8 cellular contexts compared by ENCODE assay signal in the genomic region with DNA sequence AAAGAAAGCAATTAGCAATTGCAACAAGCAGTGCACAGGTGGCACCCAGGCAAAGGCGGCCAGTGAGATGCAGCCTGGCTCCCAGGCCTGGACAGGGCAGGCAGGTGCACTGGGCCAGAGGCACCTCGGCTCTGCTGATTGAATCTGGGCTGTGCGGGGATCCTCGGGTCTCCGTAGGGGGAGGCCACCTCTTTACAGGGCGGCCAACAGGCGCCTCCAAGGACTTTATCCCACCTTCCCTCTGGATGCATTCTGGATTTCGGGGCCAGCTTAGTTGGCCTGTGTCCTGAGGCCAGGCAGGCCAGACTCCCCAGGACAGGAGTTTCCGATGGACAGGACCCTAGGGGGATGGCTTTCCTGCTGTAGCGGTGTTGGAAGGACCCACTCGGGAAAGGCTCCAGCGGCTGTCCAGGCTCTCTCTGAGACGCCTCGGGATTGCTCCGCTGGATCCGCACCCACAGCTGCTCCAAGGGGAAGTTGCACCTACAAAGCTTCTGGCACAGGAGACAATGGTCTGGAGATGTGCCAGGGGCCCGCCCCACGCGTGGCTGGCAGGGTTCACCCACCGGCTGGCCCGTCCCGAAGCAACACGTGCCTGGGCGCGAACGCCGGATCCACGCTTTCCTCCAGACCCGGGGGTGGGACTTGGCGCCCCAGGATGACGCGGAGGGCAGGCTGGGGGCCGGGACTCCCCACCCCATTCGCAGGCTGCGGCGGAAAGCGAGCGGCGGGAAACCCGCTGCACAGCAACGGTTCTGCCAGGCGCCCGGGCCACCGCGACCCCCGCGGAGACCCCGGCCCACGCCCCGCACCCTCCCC. TPM values are rescaled to one million over a fixed set of nuclear protein-coding genes. Genes with fewer than 3 reads are reported as not detected.
DNase-seq lines count a peak whose midpoint lies in the region; ATAC-seq lines count a peak whose summit lies in the region.

No MANE protein-coding gene starts in this region.

- peak overlapping the region; percentile 14 for H3K27ac Mint-ChIP-seq in stimulated activated effector memory CD8-positive, alpha-beta T cell treated with anti-CD3 and anti-CD28 coated beads, Interleukin-12 subunit alpha, Interleukin-12 subunit beta, amount 100 ng/mL, for 72 hours

- H3K4me3 Mint-ChIP-seq in stimulated activated effector memory CD8-positive, alpha-beta T cell treated with anti-CD3 and anti-CD28 coated beads, Interleukin-12 subunit alpha, Interleukin-12 subunit beta, amount 100 ng/mL, for 72 hours: peak overlapping the region; percentile 69

- ATAC-seq in HG02623 (IDR thresholded peaks at IDR 0.05; ENCODE audit: unreplicated experiment) (peak; percentile 40), esophagus mucosa (peak; percentile 82), HG02970 (IDR thresholded peaks at IDR 0.05; ENCODE audit: low FRiP score, unreplicated experiment) (no peak)
- ATAC-seq in stimulated activated effector memory CD8-positive, alpha-beta T cell treated with anti-CD3 and anti-CD28 coated beads, Interleukin-12 subunit alpha, Interleukin-12 subunit beta, amount 100 ng/mL, for 72 hours: peak; percentile 84

- H3K27ac ChIP-seq in muscle layer of duodenum (ENCODE audit: low read length): no peak overlapping the region

- no peaks in the 10 kb centered on the region for H3K27me3 ChIP-seq in muscle layer of duodenum (ENCODE audit: low read depth, low read length)

- H3K36me3 Mint-ChIP-seq in stimulated activated effector memory CD8-positive, alpha-beta T cell treated with anti-CD3 and anti-CD28 coated beads, Interleukin-12 subunit alpha, Interleukin-12 subunit beta, amount 100 ng/mL, for 72 hours: peaks cover 16% of the 10 kb centered on the region

- H3K4me1 Mint-ChIP-seq in stimulated activated effector memory CD8-positive, alpha-beta T cell treated with anti-CD3 and anti-CD28 coated beads, Interleukin-12 subunit alpha, Interleukin-12 subunit beta, amount 100 ng/mL, for 72 hours: peaks cover 26% of the 10 kb centered on the region

- no peaks in the 10 kb centered on the region for H3K9me3 Mint-ChIP-seq in stimulated activated effector memory CD8-positive, alpha-beta T cell treated with anti-CD3 and anti-CD28 coated beads, Interleukin-12 subunit alpha, Interleukin-12 subunit beta, amount 100 ng/mL, for 72 hours

- DNase-seq in Daoy (ENCODE audit: low read depth) (peak; percentile 69), NOMO-1 treated with DMSO at 0.1 percent for 48 hours (lab: John Stamatoyannopoulos, UW; ENCODE audit: unreplicated experiment) (peak; percentile 73), activated T-cell treated with anti-CD3 and anti-CD28 coated beads for 24 hours (ENCODE audit: low read depth) (peak; percentile 83)
- peak; percentile 50 to 80 for DNase-seq in stimulated activated effector memory CD8-positive, alpha-beta T cell treated with anti-CD3 and anti-CD28 coated beads, Interleukin-12 subunit alpha, Interleukin-12 subunit beta, amount 100 ng/mL, for 72 hours (ENCODE audit: low spot score in 2 of 2)

- peaks cover 0 to 13% of the 10 kb centered on the region in 2 donors for H3K4me1 ChIP-seq in muscle layer of duodenum (ENCODE audit: control insufficient read depth in 1 of 2, insufficient read depth in 2 of 2, low read length in 2 of 2)

- no peaks in the 10 kb centered on the region for H3K36me3 ChIP-seq in muscle layer of duodenum (ENCODE audit: control insufficient read depth in 1 of 2, insufficient read depth in 2 of 2, low read length in 2 of 2)

- H3K4me3 ChIP-seq in muscle layer of duodenum (ENCODE audit: low read depth in 1 of 2, low read length in 2 of 2): peak overlapping the region; percentile 33 to 67

- no peaks in the 10 kb centered on the region for H3K9me3 ChIP-seq in muscle layer of duodenum (ENCODE audit: control insufficient read depth in 1 of 2, low read length in 2 of 2)

RNA-seq across cellular contexts. Expression of gene SLC19A1, which starts 0.8 kb away (rescaled TPM):
- 11.7 and 16.3 TPM in 2 replicates for total RNA-seq in Daoy (2014; rRNA removed; shearing (Covaris generic))
- total RNA-seq in esophagus mucosa: 3.1 TPM
